In genomic region chr2:20620696-20621365, GRCh38 we compare ENCODE assay signal across 2 cellular contexts.
TF ChIP-seq lines count a peak whose summit lies in the region.

No MANE protein-coding gene starts in this region.

TF ChIP-seq in liver, 16 proteins besides CTCF, POLR2A, EP300 and RAD21:
- TF ChIP-seq, protein P1, sequence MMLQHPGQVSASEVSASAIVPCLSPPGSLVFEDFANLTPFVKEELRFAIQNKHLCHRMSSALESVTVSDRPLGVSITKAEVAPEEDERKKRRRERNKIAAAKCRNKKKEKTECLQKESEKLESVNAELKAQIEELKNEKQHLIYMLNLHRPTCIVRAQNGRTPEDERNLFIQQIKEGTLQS (IDR thresholded peaks at IDR 0.05) = no peak
- TF ChIP-seq ZBTB33 (IDR thresholded peaks at IDR 0.05) (no peak), JUND (IDR thresholded peaks at IDR 0.05) (no peak), REST (IDR thresholded peaks at IDR 0.05) (no peak), SP1 (IDR thresholded peaks at IDR 0.05) (no peak), FOXA1 (IDR thresholded peaks at IDR 0.05) (no peak), HNF4A (conservative IDR thresholded peaks at IDR 0.05) (no peak), RXRA (IDR thresholded peaks at IDR 0.05) (no peak), NR2F2 (IDR thresholded peaks at IDR 0.05) (no peak), HNF4G (IDR thresholded peaks at IDR 0.05) (no peak), TAF1 (conservative IDR thresholded peaks at IDR 0.05) (no peak), FOXA2 (IDR thresholded peaks at IDR 0.05) (no peak), MAX (IDR thresholded peaks at IDR 0.05) (no peak), GABPA (IDR thresholded peaks at IDR 0.05 in 1 of 2, conservative IDR thresholded peaks at IDR 0.05 in 1 of 2) (no peak), EGR1 (IDR thresholded peaks at IDR 0.05; ENCODE audit: low read depth in 2 of 2) (no peak), YY1 (IDR thresholded peaks at IDR 0.05) (no peak)

TF ChIP-seq in HepG2, 621 proteins besides CTCF, POLR2A, EP300 and RAD21 (continued from another document):
- TF ChIP-seq, protein P2, sequence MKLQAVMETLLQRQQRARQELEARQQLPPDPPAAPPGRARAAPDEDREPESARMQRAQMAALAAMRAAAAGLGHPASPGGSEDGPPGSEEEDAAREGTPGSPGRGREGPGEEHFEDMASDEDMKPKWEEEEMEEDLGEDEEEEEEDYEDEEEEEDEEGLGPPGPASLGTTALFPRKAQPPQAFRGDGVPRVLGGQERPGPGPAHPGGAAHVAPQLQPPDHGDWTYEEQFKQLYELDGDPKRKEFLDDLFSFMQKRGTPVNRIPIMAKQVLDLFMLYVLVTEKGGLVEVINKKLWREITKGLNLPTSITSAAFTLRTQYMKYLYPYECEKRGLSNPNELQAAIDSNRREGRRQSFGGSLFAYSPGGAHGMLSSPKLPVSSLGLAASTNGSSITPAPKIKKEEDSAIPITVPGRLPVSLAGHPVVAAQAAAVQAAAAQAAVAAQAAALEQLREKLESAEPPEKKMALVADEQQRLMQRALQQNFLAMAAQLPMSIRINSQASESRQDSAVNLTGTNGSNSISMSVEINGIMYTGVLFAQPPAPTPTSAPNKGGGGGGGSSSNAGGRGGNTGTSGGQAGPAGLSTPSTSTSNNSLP (IDR thresholded peaks at IDR 0.05; ENCODE audit: low read depth, low read length) = no peak
- no peak for TF ChIP-seq SMAD9 (CRISPR knock-in tag; IDR thresholded peaks at IDR 0.05)
- no peak for TF ChIP-seq ZNF362 (CRISPR knock-in tag; IDR thresholded peaks at IDR 0.05; ENCODE audit: borderline replicate concordance)
- no peak for TF ChIP-seq ZNF616 (CRISPR knock-in tag; IDR thresholded peaks at IDR 0.05; ENCODE audit: low read depth)
- no peak for TF ChIP-seq SALL1 (CRISPR knock-in tag; IDR thresholded peaks at IDR 0.05)
- TF ChIP-seq POLR2AphosphoS5 (IDR thresholded peaks at IDR 0.05; ENCODE audit: low read depth, low read length) = no peak
- no peak for TF ChIP-seq ZNF34 (CRISPR knock-in tag; IDR thresholded peaks at IDR 0.05; ENCODE audit: borderline replicate concordance)
- no peak for TF ChIP-seq ATF7 (IDR thresholded peaks at IDR 0.05)
- no peak for TF ChIP-seq ATF7 (CRISPR knock-in tag; IDR thresholded peaks at IDR 0.05)
- no peak for TF ChIP-seq ZFP62 (CRISPR knock-in tag; IDR thresholded peaks at IDR 0.05)
TF ChIP-seq in HepG2: peak in this region for 0.
